Comparison of ENCODE assay signal across 16 cellular contexts in the genomic region with DNA sequence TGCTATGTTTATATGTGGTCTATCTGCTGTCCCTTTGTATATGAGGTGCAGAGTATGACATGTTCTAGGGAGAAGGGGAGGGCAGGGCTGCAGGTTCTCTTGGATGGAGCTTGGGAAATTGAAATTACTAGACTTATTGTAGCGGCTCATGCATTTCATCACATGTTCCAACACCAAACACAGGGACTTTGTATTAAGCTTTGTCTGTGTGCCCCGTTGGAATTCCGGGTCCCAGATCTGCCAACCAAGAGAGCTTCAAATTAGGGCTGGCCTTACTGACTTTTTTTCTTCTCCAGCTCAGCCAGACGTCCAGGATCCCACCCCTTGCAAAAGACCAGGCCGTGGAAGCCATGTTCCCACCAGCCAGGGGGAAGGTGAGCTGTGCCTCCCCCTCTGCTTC.
"Had no signal": no experiment of that assay in that cellular context is flagged by ENCODE, and none has a peak within 500 bp of the region (broad histone marks: within the 10 kb centered on the region; RNA-seq: fewer than 3 reads in every experiment).

No MANE protein-coding gene starts in this region.

- H3K9me3 Mint-ChIP-seq: naive B cell, T-cell had no signal

- H3K4me3 ChIP-seq: breast epithelium, coronary artery, heart right ventricle, prostate gland had no signal

- H3K27me3 Mint-ChIP-seq: activated naive CD8-positive, alpha-beta T cell; T-cell had no signal

- H3K9me3 ChIP-seq: breast epithelium, heart right ventricle, prostate gland had no signal

- H3K36me3 ChIP-seq: breast epithelium, prostate gland had no signal

- H3K27ac ChIP-seq: breast epithelium, coronary artery, epithelial cell of prostate, heart right ventricle, prostate gland, WERI-Rb-1 had no signal

- H3K27me3 ChIP-seq: breast epithelium, heart right ventricle had no signal

- H3K4me1 ChIP-seq: prostate gland had no signal

- H3K4me3 Mint-ChIP-seq: activated naive CD8-positive, alpha-beta T cell; T-cell had no signal

- ATAC-seq: heart right ventricle, left cardiac atrium, T-cell had no signal

- DNase-seq: activated CD4-positive, CD25-positive, alpha-beta regulatory T cell treated with anti-CD3 and anti-CD28 coated beads, Interleukin-2, amount 50 U/mL, for 72 hours; activated gamma-delta T cell treated with Interleukin-2 at 50 U/mL for 16 hours; activated T-cell treated with anti-CD3 and anti-CD28 coated beads, Interleukin-2, amount 50 U/mL, for 1 hour; heart right ventricle; islet precursor cell; left cardiac atrium; naive B cell; stimulated activated CD4-positive, alpha-beta T cell treated with anti-CD3 and anti-CD28 coated beads, Interleukin-2, amount 100 ng/mL, for 48 hours; stimulated activated naive CD4-positive, alpha-beta T cell; T-cell; WERI-Rb-1 had no signal
